ENCODE assay signal across 24 cellular contexts in the genomic region with DNA sequence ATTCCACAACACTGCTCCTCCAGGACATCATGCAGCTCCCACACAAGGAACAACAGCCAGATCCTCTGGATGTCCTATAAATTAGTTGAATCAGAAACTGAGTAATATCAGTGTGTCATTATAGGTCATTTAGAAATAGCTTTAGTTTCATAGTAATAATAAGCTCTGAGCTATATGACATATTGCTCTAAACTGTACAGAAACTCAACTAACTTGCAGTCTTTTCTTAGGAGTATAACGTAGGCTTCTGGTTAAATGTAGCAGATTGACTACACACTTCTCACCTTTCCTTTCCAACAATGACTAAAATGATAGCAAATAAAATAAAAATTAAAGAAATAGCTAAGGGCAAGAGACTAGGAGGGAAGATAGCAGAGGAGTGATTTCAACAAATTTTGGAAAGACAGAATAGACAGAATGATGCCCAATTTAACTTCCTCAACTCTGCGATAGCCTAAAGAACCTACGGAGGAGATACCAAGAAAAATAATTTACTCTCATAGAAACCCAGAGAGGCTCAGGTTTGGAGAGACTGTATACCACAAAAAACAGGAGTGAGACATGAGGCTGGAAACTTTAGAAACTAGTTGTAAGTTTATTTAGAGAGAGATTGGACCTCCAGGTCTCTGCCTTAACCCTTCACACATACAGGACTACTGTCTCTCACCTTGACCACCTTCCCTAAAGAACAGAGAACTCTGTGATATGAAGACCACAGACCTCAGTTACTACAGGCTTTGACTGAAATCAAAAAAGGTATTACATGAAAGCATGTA.
DNase-seq lines count a peak whose midpoint lies in the region; ATAC-seq lines count a peak whose summit lies in the region.
"Had no signal": no experiment of that assay in that cellular context is flagged by ENCODE, and none has a peak within 500 bp of the region (broad histone marks: within the 10 kb centered on the region; RNA-seq: fewer than 3 reads in every experiment).

No MANE protein-coding gene starts in this region.

- POLR2A ChIA-PET in activated CD4-positive, alpha-beta T cell treated with anti-CD3 and anti-CD28 coated beads, Interleukin-2, amount 10 ng/mL, durations not matched to agents 7 days and 5 days (lab: Charles Lee), result no interaction called here

- H3K36me3 Mint-ChIP-seq in stimulated activated memory B cell treated with anti-CD40 and anti-IgM and Interleukin-4, amounts not matched to agents 10 μg/mL and 1 μg/mL and 100 μg/mL, for 72 hours, result no peaks in the 10 kb centered on the region
- no peaks in the 10 kb centered on the region for H3K36me3 Mint-ChIP-seq in activated CD4-positive, alpha-beta T cell treated with anti-CD3 and anti-CD28 coated beads, Interleukin-2, amount 10 ng/mL, durations not matched to agents 7 days and 5 days (ENCODE audit: low read depth)
- H3K36me3 Mint-ChIP-seq in activated T-helper 17 cell treated with anti-CD3 and anti-CD28 coated beads, Interleukin-2, amount 50 U/mL, for 72 hours (ENCODE audit: low read depth), result no peaks in the 10 kb centered on the region

- ATAC-seq in GM18907 (IDR thresholded peaks at IDR 0.05; ENCODE audit: unreplicated experiment) (peak; percentile 74), GM21528 (IDR thresholded peaks at IDR 0.05; ENCODE audit: low FRiP score, unreplicated experiment) (peak; percentile 88), HG03342 (IDR thresholded peaks at IDR 0.05; ENCODE audit: unreplicated experiment) (peak; percentile 69), HG03039 (IDR thresholded peaks at IDR 0.05; ENCODE audit: unreplicated experiment) (no peak)
- ATAC-seq in stimulated activated memory B cell treated with anti-CD40 and anti-IgM and Interleukin-4, amounts not matched to agents 10 μg/mL and 1 μg/mL and 100 μg/mL, for 72 hours, result peak; percentile 59
- no peak for ATAC-seq in activated T-helper 17 cell treated with anti-CD3 and anti-CD28 coated beads, Interleukin-2, amount 50 U/mL, for 72 hours (replicated peaks)
- ATAC-seq: activated T-cell treated with anti-CD3 and anti-CD28 coated beads, Interleukin-2, amount 50 U/mL, for 72 hours; HepG2; Panc1 had no signal

- peaks cover 23% of the 10 kb centered on the region for H3K27me3 Mint-ChIP-seq in stimulated activated memory B cell treated with anti-CD40 and anti-IgM and Interleukin-4, amounts not matched to agents 10 μg/mL and 1 μg/mL and 100 μg/mL, for 72 hours
- peaks cover 19% of the 10 kb centered on the region for H3K27me3 Mint-ChIP-seq in activated CD4-positive, alpha-beta T cell treated with anti-CD3 and anti-CD28 coated beads, Interleukin-2, amount 10 ng/mL, durations not matched to agents 7 days and 5 days
- H3K27me3 Mint-ChIP-seq in activated T-helper 17 cell treated with anti-CD3 and anti-CD28 coated beads, Interleukin-2, amount 50 U/mL, for 72 hours, result peaks cover 7% of the 10 kb centered on the region

- no peaks in the 10 kb centered on the region for H3K9me3 Mint-ChIP-seq in stimulated activated memory B cell treated with anti-CD40 and anti-IgM and Interleukin-4, amounts not matched to agents 10 μg/mL and 1 μg/mL and 100 μg/mL, for 72 hours
- H3K9me3 Mint-ChIP-seq in activated CD4-positive, alpha-beta T cell treated with anti-CD3 and anti-CD28 coated beads, Interleukin-2, amount 10 ng/mL, durations not matched to agents 7 days and 5 days, result no peaks in the 10 kb centered on the region
- H3K9me3 Mint-ChIP-seq in activated T-helper 17 cell treated with anti-CD3 and anti-CD28 coated beads, Interleukin-2, amount 50 U/mL, for 72 hours, result no peaks in the 10 kb centered on the region
- H3K9me3 Mint-ChIP-seq: activated naive CD4-positive, alpha-beta T cell treated with anti-CD3 and anti-CD28 coated beads for 36 hours; activated T-cell treated with anti-CD3 and anti-CD28 coated beads, Interleukin-2, amount 50 U/mL, for 72 hours; CD4-positive, alpha-beta T cell; nephron had no signal

- H3K27ac Mint-ChIP-seq in stimulated activated memory B cell treated with anti-CD40 and anti-IgM and Interleukin-4, amounts not matched to agents 10 μg/mL and 1 μg/mL and 100 μg/mL, for 72 hours, result no peak overlapping the region
- H3K27ac Mint-ChIP-seq in activated CD4-positive, alpha-beta T cell treated with anti-CD3 and anti-CD28 coated beads, Interleukin-2, amount 10 ng/mL, durations not matched to agents 7 days and 5 days, result no peak overlapping the region
- no peak overlapping the region for H3K27ac Mint-ChIP-seq in activated T-helper 17 cell treated with anti-CD3 and anti-CD28 coated beads, Interleukin-2, amount 50 U/mL, for 72 hours
- H3K27ac Mint-ChIP-seq: activated naive CD4-positive, alpha-beta T cell treated with anti-CD3 and anti-CD28 coated beads for 36 hours; activated T-cell treated with anti-CD3 and anti-CD28 coated beads, Interleukin-2, amount 50 U/mL, for 72 hours; CD4-positive, alpha-beta T cell had no signal

- DNase-seq in activated CD4-positive, alpha-beta T cell treated with anti-CD3 and anti-CD28 coated beads, Interleukin-2, amount 10 ng/mL, durations not matched to agents 7 days and 5 days, result no peak
- DNase-seq: activated CD4-positive, alpha-beta T cell treated with anti-CD3 and anti-CD28 coated beads, Interleukin-2, amount 50 U/mL, for 48 hours; activated naive CD4-positive, alpha-beta T cell treated with anti-CD3 and anti-CD28 coated beads for 36 hours; activated T-cell treated with anti-CD3 and anti-CD28 coated beads, Interleukin-2, amount 50 U/mL, for 72 hours; caudate nucleus; CD4-positive, alpha-beta T cell; effector memory CD4-positive, alpha-beta T cell; H7; Kasumi-1; NCI-H1436 treated with DMSO at 0.1 percent for 48 hours; NCI-H2081 treated with DMSO at 0.1 percent for 48 hours; NCI-H345; SHP77; stimulated activated naive CD4-positive, alpha-beta T cell; T-helper 2 cell had no signal

- CTCF ChIA-PET in activated CD4-positive, alpha-beta T cell treated with anti-CD3 and anti-CD28 coated beads, Interleukin-2, amount 10 ng/mL, durations not matched to agents 7 days and 5 days (lab: Charles Lee), result interaction anchor here (0.5 kb wide), 1 partner anchor 376 kb away, joined by 4 read pairs; no protein-coding TSS in a partner anchor

- no peak overlapping the region for H3K4me3 Mint-ChIP-seq in stimulated activated memory B cell treated with anti-CD40 and anti-IgM and Interleukin-4, amounts not matched to agents 10 μg/mL and 1 μg/mL and 100 μg/mL, for 72 hours
- no peak overlapping the region for H3K4me3 Mint-ChIP-seq in activated CD4-positive, alpha-beta T cell treated with anti-CD3 and anti-CD28 coated beads, Interleukin-2, amount 10 ng/mL, durations not matched to agents 7 days and 5 days
- H3K4me3 Mint-ChIP-seq in activated T-helper 17 cell treated with anti-CD3 and anti-CD28 coated beads, Interleukin-2, amount 50 U/mL, for 72 hours, result no peak overlapping the region
- H3K4me3 Mint-ChIP-seq: activated naive CD4-positive, alpha-beta T cell treated with anti-CD3 and anti-CD28 coated beads for 36 hours; activated T-cell treated with anti-CD3 and anti-CD28 coated beads, Interleukin-2, amount 50 U/mL, for 72 hours; CD4-positive, alpha-beta T cell; nephron had no signal

- peaks cover 7% of the 10 kb centered on the region for H3K4me1 Mint-ChIP-seq in stimulated activated memory B cell treated with anti-CD40 and anti-IgM and Interleukin-4, amounts not matched to agents 10 μg/mL and 1 μg/mL and 100 μg/mL, for 72 hours
- H3K4me1 Mint-ChIP-seq in activated CD4-positive, alpha-beta T cell treated with anti-CD3 and anti-CD28 coated beads, Interleukin-2, amount 10 ng/mL, durations not matched to agents 7 days and 5 days, result peaks cover 4% of the 10 kb centered on the region
- peaks cover 4% of the 10 kb centered on the region for H3K4me1 Mint-ChIP-seq in activated T-helper 17 cell treated with anti-CD3 and anti-CD28 coated beads, Interleukin-2, amount 50 U/mL, for 72 hours

Comparison
In these comparisons a context has a peak if more than half of its experiments do, and no peak if none do; other contexts are left out.
1. ATAC-seq: peak in GM18907 (single experiment), GM21528 (single experiment), HG03342 (single experiment) and stimulated activated memory B cell treated with anti-CD40 and anti-IgM and Interleukin-4, amounts not matched to agents 10 μg/mL and 1 μg/mL and 100 μg/mL, for 72 hours (single experiment); none in HG03039 (single experiment) and activated T-helper 17 cell treated with anti-CD3 and anti-CD28 coated beads, Interleukin-2, amount 50 U/mL, for 72 hours (single experiment).